In the genomic region with DNA sequence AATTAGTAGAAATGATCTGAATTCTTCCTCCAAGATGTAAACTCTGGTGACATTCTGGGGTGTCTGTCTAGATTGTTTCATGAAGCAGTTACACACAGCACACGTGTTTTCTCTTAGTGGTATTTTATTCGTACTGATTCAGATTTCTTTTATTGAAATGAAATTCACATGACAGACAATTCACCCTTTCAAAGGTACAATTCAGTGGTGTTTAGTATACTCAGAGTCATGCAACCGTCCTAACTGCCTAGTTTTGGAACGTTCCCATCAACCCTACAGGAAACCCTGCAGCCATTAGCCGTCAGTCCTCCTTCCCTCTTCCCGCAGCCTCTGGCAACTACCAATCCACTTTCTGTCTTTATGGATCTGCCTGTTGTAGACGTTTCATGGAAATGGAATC, we compare ENCODE assay signal across 22 cellular contexts. TPM values are rescaled to one million over a fixed set of nuclear protein-coding genes. Genes with fewer than 3 reads are reported as not detected.
DNase-seq lines count a peak whose midpoint lies in the region; ATAC-seq and TF ChIP-seq lines count a peak whose summit lies in the region.
"Had no signal": no experiment of that assay in that cellular context is flagged by ENCODE, and none has a peak within 500 bp of the region (broad histone marks: within the 10 kb centered on the region; RNA-seq: fewer than 3 reads in every experiment).

No MANE protein-coding gene starts in this region.

- H3K9me3 ChIP-seq in heart left ventricle = no peaks in the 10 kb centered on the region
- H3K9me3 ChIP-seq in fibroblast of lung (ENCODE audit: control insufficient read depth, insufficient read depth, low read depth, low read length) = no peaks in the 10 kb centered on the region
- no peaks in the 10 kb centered on the region for H3K9me3 ChIP-seq in psoas muscle
- no peaks in the 10 kb centered on the region for H3K9me3 ChIP-seq in uterus
- H3K9me3 ChIP-seq: Caco-2, SJCRH30 had no signal

- DNase-seq in heart left ventricle (no peak), Right ventricle myocardium superior (no peak), fibroblast of lung (ENCODE audit: low read depth in 2 of 2) (no peak), psoas muscle (no peak), uterus (no peak), NCI-H2227 (lab: John Stamatoyannopoulos, UW; ENCODE audit: unreplicated experiment) (no peak), NCI-H526 (lab: John Stamatoyannopoulos, UW) (no peak), ACHN (no peak)
- DNase-seq: activated CD4-positive, alpha-beta T cell treated with anti-CD3 and anti-CD28 coated beads, Interleukin-2, amount 50 U/mL, for 1 hour; activated naive CD8-positive, alpha-beta T cell treated with anti-CD3 and anti-CD28 coated beads, Interleukin-2, amount 10 ng/mL, durations not matched to agents 7 days and 5 days; Caco-2; MV-4-11; NCI-H187; NCI-H2227 treated with DMSO at 0.1 percent for 48 hours; NCI-H82; SJCRH30; stimulated activated CD4-positive, alpha-beta T cell treated with anti-CD3 and anti-CD28 coated beads, Interleukin-15, amount 100 ng/mL, for 24 hours; T-helper 2 cell had no signal

- H2AFZ ChIP-seq in fibroblast of lung (ENCODE audit: low read length) = peak overlapping the region; percentile 31

- in situ Hi-C loops in ACHN (cut with HindIII; ENCODE audit: low pct_ligation_motif_present, low pct_unique_long_range_greater_than_20kb, low sequenced_read_pairs) = no loop called here

- H3K9ac ChIP-seq in fibroblast of lung (ENCODE audit: insufficient read depth, low read length) = no peak overlapping the region
- H3K9ac ChIP-seq: KMS-11 had no signal

- no peaks in the 10 kb centered on the region for H3K36me3 ChIP-seq in heart left ventricle
- H3K36me3 ChIP-seq in fibroblast of lung (ENCODE audit: control insufficient read depth, insufficient read depth, low read length) = no peaks in the 10 kb centered on the region
- no peaks in the 10 kb centered on the region for H3K36me3 ChIP-seq in psoas muscle (ENCODE audit: insufficient read depth in 1 of 2, low read depth in 1 of 2)
- no peaks in the 10 kb centered on the region for H3K36me3 ChIP-seq in uterus
- H3K36me3 ChIP-seq: SJCRH30 had no signal

- ATAC-seq in heart left ventricle (no peak), Right ventricle myocardium superior (ENCODE audit: poor library complexity) (no peak), psoas muscle (no peak)

- 64 to 75% (median 66%) methylated on average over 7 of the region's 7 CpGs for WGBS in heart left ventricle, 4 donors
- WGBS in psoas muscle, 3 donors = 56 to 60% (median 58%) methylated on average over 7 of the region's 7 CpGs

- H3K4me2 ChIP-seq in fibroblast of lung (ENCODE audit: extremely low read depth, insufficient read depth, low read length) = no peak overlapping the region
- H3K4me2 ChIP-seq: KMS-11 had no signal

- peak overlapping the region in 8 of 12 donors; percentile 20 to 85 (median 54) for H3K27ac ChIP-seq in heart left ventricle
- H3K27ac ChIP-seq in fibroblast of lung (ENCODE audit: insufficient read depth, low read length) = no peak overlapping the region
- peak overlapping the region; percentile 17 for H3K27ac ChIP-seq in psoas muscle
- H3K27ac ChIP-seq in uterus = peak overlapping the region; percentile 28 to 54
- H3K27ac ChIP-seq: 22Rv1, KMS-11, SJCRH30, VCaP had no signal

- H3K4me1 ChIP-seq in heart left ventricle (peaks cover 0 to 19% (median 2%) of the 10 kb centered on the region in 12 donors), fibroblast of lung (ENCODE audit: control insufficient read depth, extremely low read depth, insufficient read depth, low read length) (peaks cover 3% of the 10 kb centered on the region), psoas muscle (no peaks in the 10 kb centered on the region), uterus (peaks cover 0 to 3% of the 10 kb centered on the region in 2 donors)
- H3K4me1 ChIP-seq: SJCRH30 had no signal

- no peaks in the 10 kb centered on the region for H3K79me2 ChIP-seq in fibroblast of lung (ENCODE audit: control insufficient read depth, insufficient read depth, low read length)

- TF ChIP-seq POLR2A in heart left ventricle (IDR thresholded peaks at IDR 0.05) (no peak), uterus (IDR thresholded peaks at IDR 0.05) (no peak)

- intact Hi-C loops in heart left ventricle (cut with DNase I) (no loop called here), Right ventricle myocardium superior (cut with DNase I) (no loop called here), psoas muscle (cut with DNase I) (no loop called here), uterus (cut with DNase I; ENCODE audit: low total_unique reads) (no loop called here)

- H3K27me3 ChIP-seq in heart left ventricle = peaks cover 0 to 7% (median 0%) of the 10 kb centered on the region in 9 donors
- H3K27me3 ChIP-seq in fibroblast of lung (ENCODE audit: control insufficient read depth, insufficient read depth, low read length) = peaks cover under 1% of the 10 kb centered on the region
- peaks cover 0 to 25% (median 7%) of the 10 kb centered on the region in 3 donors for H3K27me3 ChIP-seq in psoas muscle (ENCODE audit: insufficient read depth in 3 of 3, low read length in 2 of 3)
- H3K27me3 ChIP-seq in uterus = no peaks in the 10 kb centered on the region
- H3K27me3 ChIP-seq: SJCRH30 had no signal

- TF ChIP-seq CTCF in heart left ventricle (IDR thresholded peaks at IDR 0.05) (no peak), fibroblast of lung (conservative IDR thresholded peaks at IDR 0.05 in 1 of 2, IDR thresholded peaks at IDR 0.05 in 1 of 2; ENCODE audit: low read depth in 1 of 2, low read length in 2 of 2) (no peak), psoas muscle (IDR thresholded peaks at IDR 0.05) (no peak), uterus (IDR thresholded peaks at IDR 0.05) (no peak)

- H4K20me1 ChIP-seq in fibroblast of lung (ENCODE audit: control insufficient read depth, extremely low read depth, insufficient read depth, low read length) = no peaks in the 10 kb centered on the region

- H3K4me3 ChIP-seq in heart left ventricle = no peak overlapping the region
- H3K4me3 ChIP-seq in fibroblast of lung (replicated peaks in 1 of 4; ENCODE audit: control extremely low read depth in 1 of 4, insufficient read depth in 1 of 4, low read depth in 3 of 4, low read length in 4 of 4) = no peak overlapping the region
- no peak overlapping the region for H3K4me3 ChIP-seq in psoas muscle
- H3K4me3 ChIP-seq in uterus = no peak overlapping the region
- H3K4me3 ChIP-seq: SJCRH30 had no signal

RNA-seq across cellular contexts. Expression of a gene that starts 8.8 kb away (rescaled TPM):
- total RNA-seq in heart left ventricle (1 to 10 TPM in 6 of 9 donors, under 1 TPM in 3; 0.50 to 5.4 (median 1.6) TPM), Right ventricle myocardium superior (1.4 TPM), fibroblast of lung (3.1 and 34.0 TPM in 2 replicates), psoas muscle (under 1 TPM in 3 of 4 donors, not detected in 1; 0.32 to 0.76 (median 0.40) TPM), uterus (10 to 100 TPM in 1 of 4 donors, 1 to 10 TPM in 2, under 1 TPM in 1; 0.77 to 13.3 (median 5.7) TPM)
- polyA plus RNA-seq in heart left ventricle (1 to 10 TPM; 1.2 to 2.1 TPM), fibroblast of lung (4.7 and 32.1 TPM in 2 replicates), psoas muscle (1 to 10 TPM in 1 of 3 donors, under 1 TPM in 2; 0.55 to 1.2 (median 0.90) TPM)
- polyA plus RNA-seq in fibroblast of lung (2012) = 5.8 and 38.4 TPM in 2 replicates
- polyA minus RNA-seq in fibroblast of lung (ENCODE audit: low replicate concordance) = 0.63 and 25.3 TPM in 2 replicates
- total RNA-seq: activated naive CD8-positive, alpha-beta T cell treated with anti-CD3 and anti-CD28 coated beads, Interleukin-2, amount 10 ng/mL, durations not matched to agents 7 days and 5 days; Caco-2; HT-29 had no signal
